ENCODE assay signal across 1 cellular context in the genomic region with DNA sequence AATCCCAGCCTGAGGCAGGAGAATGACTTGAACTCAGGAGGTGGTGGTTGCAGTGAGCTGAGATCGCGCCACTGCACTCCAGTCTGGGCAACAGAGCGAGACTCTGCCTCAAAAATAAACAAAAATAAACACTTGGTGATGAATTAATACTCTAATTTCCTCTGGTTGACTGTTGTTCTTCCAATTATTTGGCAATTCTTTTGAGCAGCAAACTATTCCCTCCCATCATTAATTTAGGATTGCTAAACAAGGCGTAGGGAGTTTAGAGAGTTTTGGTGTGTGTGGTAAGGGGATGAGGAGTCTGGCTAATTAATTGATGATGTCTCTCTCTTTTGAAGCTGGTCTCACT.
TF ChIP-seq lines count a peak whose summit lies in the region.

No MANE protein-coding gene starts in this region.

TF ChIP-seq in HepG2, 621 proteins besides CTCF, POLR2A, EP300 and RAD21:
- TF ChIP-seq, protein P1, sequence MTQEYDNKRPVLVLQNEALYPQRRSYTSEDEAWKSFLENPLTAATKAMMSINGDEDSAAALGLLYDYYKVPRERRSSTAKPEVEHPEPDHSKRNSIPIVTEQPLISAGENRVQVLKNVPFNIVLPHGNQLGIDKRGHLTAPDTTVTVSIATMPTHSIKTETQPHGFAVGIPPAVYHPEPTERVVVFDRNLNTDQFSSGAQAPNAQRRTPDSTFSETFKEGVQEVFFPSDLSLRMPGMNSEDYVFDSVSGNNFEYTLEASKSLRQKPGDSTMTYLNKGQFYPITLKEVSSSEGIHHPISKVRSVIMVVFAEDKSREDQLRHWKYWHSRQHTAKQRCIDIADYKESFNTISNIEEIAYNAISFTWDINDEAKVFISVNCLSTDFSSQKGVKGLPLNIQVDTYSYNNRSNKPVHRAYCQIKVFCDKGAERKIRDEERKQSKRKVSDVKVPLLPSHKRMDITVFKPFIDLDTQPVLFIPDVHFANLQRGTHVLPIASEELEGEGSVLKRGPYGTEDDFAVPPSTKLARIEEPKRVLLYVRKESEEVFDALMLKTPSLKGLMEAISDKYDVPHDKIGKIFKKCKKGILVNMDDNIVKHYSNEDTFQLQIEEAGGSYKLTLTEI (CRISPR knock-in tag; conservative IDR thresholded peaks at IDR 0.05) = no peak
- TF ChIP-seq ARHGAP35 (CRISPR knock-in tag; IDR thresholded peaks at IDR 0.05; ENCODE audit: borderline replicate concordance) (no peak), RARG (CRISPR knock-in tag; IDR thresholded peaks at IDR 0.05; ENCODE audit: low read depth) (no peak), MLLT10 (CRISPR knock-in tag; IDR thresholded peaks at IDR 0.05) (no peak), HNRNPLL (IDR thresholded peaks at IDR 0.05; ENCODE audit: low read depth, low read length, poor library complexity, severe bottlenecking) (no peak), HOXD1 (CRISPR knock-in tag; IDR thresholded peaks at IDR 0.05) (no peak), ZSCAN20 (CRISPR knock-in tag; IDR thresholded peaks at IDR 0.05; ENCODE audit: borderline replicate concordance) (no peak), PHB2 (IDR thresholded peaks at IDR 0.05; ENCODE audit: partially characterized antibody) (no peak), ZNF720 (CRISPR knock-in tag; IDR thresholded peaks at IDR 0.05) (no peak)
- TF ChIP-seq, protein P2, sequence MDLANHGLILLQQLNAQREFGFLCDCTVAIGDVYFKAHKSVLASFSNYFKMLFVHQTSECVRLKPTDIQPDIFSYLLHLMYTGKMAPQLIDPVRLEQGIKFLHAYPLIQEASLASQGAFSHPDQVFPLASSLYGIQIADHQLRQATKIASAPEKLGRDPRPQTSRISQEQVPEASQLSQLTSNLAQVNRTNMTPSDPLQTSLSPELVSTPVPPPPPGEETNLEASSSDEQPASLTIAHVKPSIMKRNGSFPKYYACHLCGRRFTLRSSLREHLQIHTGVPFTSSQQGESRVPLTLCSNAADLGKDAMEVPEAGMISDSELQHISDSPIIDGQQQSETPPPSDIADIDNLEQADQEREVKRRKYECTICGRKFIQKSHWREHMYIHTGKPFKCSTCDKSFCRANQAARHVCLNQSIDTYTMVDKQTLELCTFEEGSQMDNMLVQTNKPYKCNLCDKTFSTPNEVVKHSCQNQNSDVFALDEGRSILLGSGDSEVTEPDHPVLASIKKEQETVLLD (CRISPR knock-in tag; IDR thresholded peaks at IDR 0.05; ENCODE audit: low read depth) = no peak
- TF ChIP-seq, protein P3, sequence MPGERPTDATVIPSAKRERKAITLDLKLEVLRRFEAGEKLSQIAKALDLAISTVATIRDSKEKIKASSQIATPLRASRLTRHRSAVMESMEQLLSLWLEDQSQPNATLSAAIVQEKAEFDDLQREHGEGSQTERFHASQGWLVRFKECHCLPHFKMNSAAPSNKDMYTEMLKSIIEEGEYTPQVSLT (CRISPR knock-in tag; IDR thresholded peaks at IDR 0.05; ENCODE audit: borderline replicate concordance, low read depth) = no peak
- TF ChIP-seq, protein P4, sequence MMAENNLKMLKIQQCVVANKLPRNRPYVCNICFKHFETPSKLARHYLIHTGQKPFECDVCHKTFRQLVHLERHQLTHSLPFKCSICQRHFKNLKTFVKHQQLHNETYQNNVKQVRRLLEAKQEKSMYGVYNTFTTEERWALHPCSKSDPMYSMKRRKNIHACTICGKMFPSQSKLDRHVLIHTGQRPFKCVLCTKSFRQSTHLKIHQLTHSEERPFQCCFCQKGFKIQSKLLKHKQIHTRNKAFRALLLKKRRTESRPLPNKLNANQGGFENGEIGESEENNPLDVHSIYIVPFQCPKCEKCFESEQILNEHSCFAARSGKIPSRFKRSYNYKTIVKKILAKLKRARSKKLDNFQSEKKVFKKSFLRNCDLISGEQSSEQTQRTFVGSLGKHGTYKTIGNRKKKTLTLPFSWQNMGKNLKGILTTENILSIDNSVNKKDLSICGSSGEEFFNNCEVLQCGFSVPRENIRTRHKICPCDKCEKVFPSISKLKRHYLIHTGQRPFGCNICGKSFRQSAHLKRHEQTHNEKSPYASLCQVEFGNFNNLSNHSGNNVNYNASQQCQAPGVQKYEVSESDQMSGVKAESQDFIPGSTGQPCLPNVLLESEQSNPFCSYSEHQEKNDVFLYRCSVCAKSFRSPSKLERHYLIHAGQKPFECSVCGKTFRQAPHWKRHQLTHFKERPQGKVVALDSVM (CRISPR knock-in tag; IDR thresholded peaks at IDR 0.05) = no peak
- TF ChIP-seq, protein P5, sequence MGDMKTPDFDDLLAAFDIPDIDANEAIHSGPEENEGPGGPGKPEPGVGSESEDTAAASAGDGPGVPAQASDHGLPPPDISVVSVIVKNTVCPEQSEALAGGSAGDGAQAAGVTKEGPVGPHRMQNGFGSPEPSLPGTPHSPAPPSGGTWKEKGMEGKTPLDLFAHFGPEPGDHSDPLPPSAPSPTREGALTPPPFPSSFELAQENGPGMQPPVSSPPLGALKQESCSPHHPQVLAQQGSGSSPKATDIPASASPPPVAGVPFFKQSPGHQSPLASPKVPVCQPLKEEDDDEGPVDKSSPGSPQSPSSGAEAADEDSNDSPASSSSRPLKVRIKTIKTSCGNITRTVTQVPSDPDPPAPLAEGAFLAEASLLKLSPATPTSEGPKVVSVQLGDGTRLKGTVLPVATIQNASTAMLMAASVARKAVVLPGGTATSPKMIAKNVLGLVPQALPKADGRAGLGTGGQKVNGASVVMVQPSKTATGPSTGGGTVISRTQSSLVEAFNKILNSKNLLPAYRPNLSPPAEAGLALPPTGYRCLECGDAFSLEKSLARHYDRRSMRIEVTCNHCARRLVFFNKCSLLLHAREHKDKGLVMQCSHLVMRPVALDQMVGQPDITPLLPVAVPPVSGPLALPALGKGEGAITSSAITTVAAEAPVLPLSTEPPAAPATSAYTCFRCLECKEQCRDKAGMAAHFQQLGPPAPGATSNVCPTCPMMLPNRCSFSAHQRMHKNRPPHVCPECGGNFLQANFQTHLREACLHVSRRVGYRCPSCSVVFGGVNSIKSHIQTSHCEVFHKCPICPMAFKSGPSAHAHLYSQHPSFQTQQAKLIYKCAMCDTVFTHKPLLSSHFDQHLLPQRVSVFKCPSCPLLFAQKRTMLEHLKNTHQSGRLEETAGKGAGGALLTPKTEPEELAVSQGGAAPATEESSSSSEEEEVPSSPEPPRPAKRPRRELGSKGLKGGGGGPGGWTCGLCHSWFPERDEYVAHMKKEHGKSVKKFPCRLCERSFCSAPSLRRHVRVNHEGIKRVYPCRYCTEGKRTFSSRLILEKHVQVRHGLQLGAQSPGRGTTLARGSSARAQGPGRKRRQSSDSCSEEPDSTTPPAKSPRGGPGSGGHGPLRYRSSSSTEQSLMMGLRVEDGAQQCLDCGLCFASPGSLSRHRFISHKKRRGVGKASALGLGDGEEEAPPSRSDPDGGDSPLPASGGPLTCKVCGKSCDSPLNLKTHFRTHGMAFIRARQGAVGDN (CRISPR knock-in tag; IDR thresholded peaks at IDR 0.05) = no peak
- TF ChIP-seq, protein P6, sequence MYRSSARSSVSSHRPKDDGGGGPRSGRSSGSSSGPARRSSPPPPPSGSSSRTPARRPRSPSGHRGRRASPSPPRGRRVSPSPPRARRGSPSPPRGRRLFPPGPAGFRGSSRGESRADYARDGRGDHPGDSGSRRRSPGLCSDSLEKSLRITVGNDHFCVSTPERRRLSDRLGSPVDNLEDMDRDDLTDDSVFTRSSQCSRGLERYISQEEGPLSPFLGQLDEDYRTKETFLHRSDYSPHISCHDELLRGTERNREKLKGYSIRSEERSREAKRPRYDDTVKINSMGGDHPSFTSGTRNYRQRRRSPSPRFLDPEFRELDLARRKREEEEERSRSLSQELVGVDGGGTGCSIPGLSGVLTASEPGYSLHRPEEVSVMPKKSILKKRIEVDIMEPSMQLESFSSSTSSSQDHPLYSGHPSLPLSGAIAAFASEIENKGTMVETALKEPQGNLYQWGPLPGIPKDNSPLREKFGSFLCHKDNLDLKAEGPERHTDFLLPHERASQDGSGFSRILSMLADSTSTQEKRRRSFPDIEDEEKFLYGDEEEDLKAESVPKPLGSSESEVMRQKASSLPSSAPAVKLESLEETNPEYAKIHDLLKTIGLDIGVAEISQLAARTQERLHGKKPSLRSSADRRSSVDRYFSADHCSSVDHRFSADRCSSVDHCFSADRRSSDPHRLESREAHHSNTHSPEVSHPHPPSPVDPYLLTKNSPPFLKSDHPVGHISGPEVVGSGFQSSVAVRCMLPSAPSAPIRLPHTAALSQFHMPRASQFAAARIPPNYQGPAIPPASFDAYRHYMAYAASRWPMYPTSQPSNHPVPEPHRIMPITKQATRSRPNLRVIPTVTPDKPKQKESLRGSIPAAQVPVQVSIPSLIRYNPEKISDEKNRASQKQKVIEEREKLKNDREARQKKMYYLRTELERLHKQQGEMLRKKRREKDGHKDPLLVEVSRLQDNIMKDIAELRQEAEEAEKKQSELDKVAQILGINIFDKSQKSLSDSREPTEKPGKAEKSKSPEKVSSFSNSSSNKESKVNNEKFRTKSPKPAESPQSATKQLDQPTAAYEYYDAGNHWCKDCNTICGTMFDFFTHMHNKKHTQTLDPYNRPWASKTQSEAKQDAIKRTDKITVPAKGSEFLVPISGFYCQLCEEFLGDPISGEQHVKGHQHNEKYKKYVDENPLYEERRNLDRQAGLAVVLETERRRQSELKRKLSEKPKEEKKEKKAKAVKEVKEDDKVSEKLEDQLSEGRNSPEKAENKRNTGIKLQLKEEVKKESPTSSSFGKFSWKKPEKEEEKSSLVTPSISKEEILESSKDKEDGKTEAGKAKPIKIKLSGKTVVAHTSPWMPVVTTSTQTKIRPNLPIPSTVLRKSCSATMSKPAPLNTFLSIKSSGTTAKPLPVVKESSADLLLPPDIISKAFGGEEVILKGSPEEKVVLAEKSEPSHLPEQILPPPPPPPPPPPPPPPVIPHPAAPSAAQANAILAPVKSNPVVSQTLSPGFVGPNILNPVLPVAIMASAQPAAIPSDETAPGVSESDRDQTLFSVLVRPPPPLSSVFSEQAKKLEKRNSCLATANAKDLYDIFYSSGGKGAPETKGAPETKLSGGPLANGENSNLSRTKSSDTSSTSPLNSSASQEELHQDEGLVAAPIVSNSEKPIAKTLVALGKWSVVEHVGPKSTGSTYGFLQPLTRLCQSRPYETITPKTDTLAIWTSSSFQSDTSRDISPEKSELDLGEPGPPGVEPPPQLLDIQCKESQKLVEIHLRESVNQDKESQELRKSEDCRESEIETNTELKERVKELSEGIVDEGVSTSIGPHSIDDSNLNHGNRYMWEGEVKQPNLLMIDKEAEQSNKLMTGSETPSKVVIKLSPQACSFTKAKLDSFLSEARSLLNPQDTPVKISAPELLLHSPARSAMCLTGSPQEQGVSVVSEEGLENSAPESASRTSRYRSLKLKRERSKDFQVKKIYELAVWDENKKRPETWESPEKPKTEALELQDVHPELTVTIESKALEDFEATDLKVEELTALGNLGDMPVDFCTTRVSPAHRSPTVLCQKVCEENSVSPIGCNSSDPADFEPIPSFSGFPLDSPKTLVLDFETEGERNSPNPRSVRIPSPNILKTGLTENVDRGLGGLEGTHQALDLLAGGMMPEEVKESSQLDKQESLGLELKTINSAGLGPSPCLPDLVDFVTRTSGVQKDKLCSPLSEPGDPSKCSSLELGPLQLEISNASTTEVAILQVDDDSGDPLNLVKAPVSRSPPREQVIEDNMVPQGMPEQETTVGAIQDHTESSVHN (CRISPR knock-in tag; IDR thresholded peaks at IDR 0.05) = no peak
- TF ChIP-seq, protein P7, sequence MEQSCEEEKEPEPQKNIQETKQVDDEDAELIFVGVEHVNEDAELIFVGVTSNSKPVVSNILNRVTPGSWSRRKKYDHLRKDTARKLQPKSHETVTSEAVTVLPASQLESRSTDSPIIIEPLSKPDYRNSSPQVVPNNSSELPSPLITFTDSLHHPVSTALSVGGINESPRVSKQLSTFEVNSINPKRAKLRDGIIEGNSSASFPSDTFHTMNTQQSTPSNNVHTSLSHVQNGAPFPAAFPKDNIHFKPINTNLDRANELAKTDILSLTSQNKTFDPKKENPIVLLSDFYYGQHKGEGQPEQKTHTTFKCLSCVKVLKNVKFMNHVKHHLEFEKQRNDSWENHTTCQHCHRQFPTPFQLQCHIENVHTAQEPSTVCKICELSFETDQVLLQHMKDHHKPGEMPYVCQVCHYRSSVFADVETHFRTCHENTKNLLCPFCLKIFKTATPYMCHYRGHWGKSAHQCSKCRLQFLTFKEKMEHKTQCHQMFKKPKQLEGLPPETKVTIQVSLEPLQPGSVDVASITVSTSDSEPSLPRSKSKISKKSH (CRISPR knock-in tag; IDR thresholded peaks at IDR 0.05; ENCODE audit: borderline replicate concordance) = no peak
TF ChIP-seq in HepG2: peak in this region for 0.
